ENCODE assay signal across 18 cellular contexts in the genomic region with DNA sequence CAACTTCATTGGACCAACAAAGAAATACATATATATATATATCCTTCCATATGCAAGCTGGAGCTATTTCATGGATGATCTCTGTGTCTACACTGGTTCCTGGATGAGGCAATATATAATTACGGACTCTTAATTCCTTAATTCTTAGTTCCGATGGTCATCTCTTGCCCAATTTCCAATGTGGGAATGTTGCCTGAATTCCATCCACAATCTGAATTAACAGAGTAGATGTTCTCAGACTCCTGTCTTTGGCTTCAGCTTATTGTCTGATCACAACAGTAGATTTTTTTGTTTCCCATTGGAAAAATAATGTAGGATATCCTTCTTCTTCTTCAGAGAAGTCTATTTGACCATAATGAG.
"Had no signal": no experiment of that assay in that cellular context is flagged by ENCODE, and none has a peak within 500 bp of the region (broad histone marks: within the 10 kb centered on the region; RNA-seq: fewer than 3 reads in every experiment).

No MANE protein-coding gene starts in this region.

- H3K4me3 Mint-ChIP-seq: activated naive CD4-positive, alpha-beta T cell treated with anti-CD3 and anti-CD28 coated beads, Interleukin-2, amount 50 U/mL, for 24 hours; activated T-cell treated with anti-CD3 and anti-CD28 coated beads, Interleukin-2, amount 50 U/mL, for 24 hours; natural killer cell treated with Interleukin-12 subunit alpha and Interleukin-12 subunit beta and Interleukin-15 and Interleukin-18, amount 100 ng/mL, for 72 hours; stimulated activated naive CD8-positive, alpha-beta T cell treated with anti-CD3 and anti-CD28 coated beads, Interleukin-15, Interleukin-2, amounts not matched to agents 100 ng/mL and 50 ng/mL, for 24 hours had no signal

- H3K4me1 Mint-ChIP-seq: activated naive CD4-positive, alpha-beta T cell treated with anti-CD3 and anti-CD28 coated beads, Interleukin-2, amount 50 U/mL, for 24 hours had no signal

- H3K27me3 Mint-ChIP-seq: activated naive CD4-positive, alpha-beta T cell treated with anti-CD3 and anti-CD28 coated beads, Interleukin-2, amount 50 U/mL, for 24 hours; natural killer cell treated with Interleukin-12 subunit alpha and Interleukin-12 subunit beta and Interleukin-15 and Interleukin-18, amount 100 ng/mL, for 72 hours; stimulated activated naive CD8-positive, alpha-beta T cell treated with anti-CD3 and anti-CD28 coated beads, Interleukin-15, Interleukin-2, amounts not matched to agents 100 ng/mL and 50 ng/mL, for 24 hours had no signal

- H3K27ac Mint-ChIP-seq: activated naive CD4-positive, alpha-beta T cell treated with anti-CD3 and anti-CD28 coated beads, Interleukin-2, amount 50 U/mL, for 24 hours; activated T-cell treated with anti-CD3 and anti-CD28 coated beads, Interleukin-2, amount 50 U/mL, for 24 hours; natural killer cell treated with Interleukin-12 subunit alpha and Interleukin-12 subunit beta and Interleukin-15 and Interleukin-18, amount 100 ng/mL, for 72 hours; stimulated activated naive CD8-positive, alpha-beta T cell treated with anti-CD3 and anti-CD28 coated beads, Interleukin-15, Interleukin-2, amounts not matched to agents 100 ng/mL and 50 ng/mL, for 24 hours had no signal

- H3K4me3 ChIP-seq: dorsolateral prefrontal cortex, esophagus muscularis mucosa, sigmoid colon, thoracic aorta, uterus had no signal

- H3K36me3 ChIP-seq: esophagus muscularis mucosa, sigmoid colon, thoracic aorta, uterus had no signal

- H3K36me3 Mint-ChIP-seq: activated naive CD4-positive, alpha-beta T cell treated with anti-CD3 and anti-CD28 coated beads, Interleukin-2, amount 50 U/mL, for 24 hours; natural killer cell treated with Interleukin-12 subunit alpha and Interleukin-12 subunit beta and Interleukin-15 and Interleukin-18, amount 100 ng/mL, for 72 hours had no signal

- H3K9me3 Mint-ChIP-seq: activated naive CD4-positive, alpha-beta T cell treated with anti-CD3 and anti-CD28 coated beads, Interleukin-2, amount 50 U/mL, for 24 hours; activated T-cell treated with anti-CD3 and anti-CD28 coated beads, Interleukin-2, amount 50 U/mL, for 24 hours; natural killer cell treated with Interleukin-12 subunit alpha and Interleukin-12 subunit beta and Interleukin-15 and Interleukin-18, amount 100 ng/mL, for 72 hours; stimulated activated naive CD8-positive, alpha-beta T cell treated with anti-CD3 and anti-CD28 coated beads, Interleukin-15, Interleukin-2, amounts not matched to agents 100 ng/mL and 50 ng/mL, for 24 hours had no signal

- DNase-seq: activated CD4-positive, alpha-beta T cell treated with anti-CD3 and anti-CD28 coated beads, Interleukin-2, amount 50 U/mL, for 4 hours; activated CD4-positive, CD25-positive, alpha-beta regulatory T cell treated with anti-CD3 and anti-CD28 coated beads, Interleukin-2, amount 50 U/mL, for 72 hours; activated effector memory CD4-positive, alpha-beta T cell treated with Interleukin-2 at 50 U/mL for 16 hours; activated T-cell treated with anti-CD3 and anti-CD28 coated beads, Interleukin-2, amount 50 U/mL, for 24 hours; amygdala; dorsolateral prefrontal cortex; hippocampal formation; occipital lobe; sigmoid colon; stimulated activated CD4-positive, alpha-beta T cell treated with anti-CD3 and anti-CD28 coated beads, Interleukin-4, amount 100 ng/mL, for 1 hour; stimulated activated CD8-positive, alpha-beta memory T cell treated with anti-CD3 and anti-CD28 coated beads, Interleukin-4, amount 100 ng/mL, for 48 hours; SW 1271 had no signal

- H3K27ac ChIP-seq: dorsolateral prefrontal cortex, esophagus muscularis mucosa, thoracic aorta had no signal

- H3K9me3 ChIP-seq: esophagus muscularis mucosa, sigmoid colon, thoracic aorta, uterus had no signal

- H3K27me3 ChIP-seq: esophagus muscularis mucosa, sigmoid colon, uterus had no signal
